ENCODE assay signal across 38 cellular contexts in the genomic region with DNA sequence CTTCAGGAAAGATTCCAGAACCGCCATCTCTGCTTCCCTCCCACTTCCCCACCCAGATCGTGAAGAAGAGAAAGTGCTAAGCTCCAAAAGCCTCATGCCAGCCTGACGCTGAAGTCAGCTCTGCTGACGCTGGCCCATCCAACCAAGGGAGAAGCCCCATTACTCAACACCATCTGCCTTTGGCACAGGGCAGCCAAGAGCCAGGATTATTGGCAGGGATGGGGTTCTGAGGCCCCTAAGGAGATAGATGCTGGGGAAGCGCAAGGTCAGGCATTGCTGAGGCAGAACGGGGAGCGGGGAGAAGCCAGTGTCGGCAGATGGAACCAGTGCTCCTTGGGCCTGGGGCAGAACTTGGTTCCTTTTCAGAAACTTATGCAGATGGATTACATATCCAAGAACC.
"Had no signal": no experiment of that assay in that cellular context is flagged by ENCODE, and none has a peak within 500 bp of the region (broad histone marks: within the 10 kb centered on the region; RNA-seq: fewer than 3 reads in every experiment).

No MANE protein-coding gene starts in this region.

- H3K36me3 ChIP-seq: brain microvascular endothelial cell, Peyer's patch, SJSA1, WERI-Rb-1 had no signal

- H3K4me1 Mint-ChIP-seq: activated CD4-positive, alpha-beta memory T cell treated with anti-CD3 and anti-CD28 coated beads, Interleukin-2, amount 10 ng/mL, durations not matched to agents 7 days and 5 days; activated CD8-positive, alpha-beta memory T cell treated with anti-CD3 and anti-CD28 coated beads, Interleukin-2, amount 10 ng/mL, durations not matched to agents 7 days and 5 days; activated naive CD4-positive, alpha-beta T cell treated with anti-CD3 and anti-CD28 coated beads, Interleukin-2, amount 10 ng/mL, durations not matched to agents 7 days and 5 days; activated naive CD8-positive, alpha-beta T cell treated with anti-CD3 and anti-CD28 coated beads, Interleukin-2, amount 50 U/mL, for 24 hours had no signal

- H3K9ac ChIP-seq: KMS-11, SK-N-SH had no signal

- H3K4me3 ChIP-seq: Peyer's patch, SJSA1 had no signal

- H3K4me1 ChIP-seq: Peyer's patch, SJSA1 had no signal

- H3K27me3 Mint-ChIP-seq: activated CD4-positive, alpha-beta memory T cell treated with anti-CD3 and anti-CD28 coated beads, Interleukin-2, amount 10 ng/mL, durations not matched to agents 7 days and 5 days; activated naive CD4-positive, alpha-beta T cell treated with anti-CD3 and anti-CD28 coated beads, Interleukin-2, amount 10 ng/mL, durations not matched to agents 7 days and 5 days; activated naive CD8-positive, alpha-beta T cell treated with anti-CD3 and anti-CD28 coated beads, Interleukin-2, amount 50 U/mL, for 24 hours had no signal

- H3K9me3 Mint-ChIP-seq: activated naive CD8-positive, alpha-beta T cell treated with anti-CD3 and anti-CD28 coated beads, Interleukin-2, amount 50 U/mL, for 24 hours had no signal

- H3K9me3 ChIP-seq: Peyer's patch, SJSA1, SK-N-SH had no signal

- H3K27ac Mint-ChIP-seq: activated CD4-positive, alpha-beta memory T cell treated with anti-CD3 and anti-CD28 coated beads, Interleukin-2, amount 10 ng/mL, durations not matched to agents 7 days and 5 days; activated CD8-positive, alpha-beta memory T cell treated with anti-CD3 and anti-CD28 coated beads, Interleukin-2, amount 10 ng/mL, durations not matched to agents 7 days and 5 days; activated naive CD4-positive, alpha-beta T cell treated with anti-CD3 and anti-CD28 coated beads, Interleukin-2, amount 10 ng/mL, durations not matched to agents 7 days and 5 days; activated naive CD8-positive, alpha-beta T cell; activated naive CD8-positive, alpha-beta T cell treated with anti-CD3 and anti-CD28 coated beads, Interleukin-2, amount 50 U/mL, for 24 hours had no signal

- H3K27me3 ChIP-seq: brain microvascular endothelial cell, Peyer's patch, SJSA1 had no signal

- H3K36me3 Mint-ChIP-seq: activated CD8-positive, alpha-beta memory T cell treated with anti-CD3 and anti-CD28 coated beads, Interleukin-2, amount 10 ng/mL, durations not matched to agents 7 days and 5 days; activated naive CD4-positive, alpha-beta T cell treated with anti-CD3 and anti-CD28 coated beads, Interleukin-2, amount 10 ng/mL, durations not matched to agents 7 days and 5 days; activated naive CD8-positive, alpha-beta T cell had no signal

- H3K4me2 ChIP-seq: KMS-11, SK-N-SH had no signal

- DNase-seq: activated CD4-positive, alpha-beta memory T cell treated with anti-CD3 and anti-CD28 coated beads, Interleukin-2, amount 10 ng/mL, durations not matched to agents 7 days and 5 days; activated CD4-positive, alpha-beta T cell treated with anti-CD3 and anti-CD28 coated beads for 1 hour; activated CD4-positive, alpha-beta T cell treated with anti-CD3 and anti-CD28 coated beads for 48 hours; activated CD4-positive, CD25-positive, alpha-beta regulatory T cell; activated CD8-positive, alpha-beta memory T cell treated with anti-CD3 and anti-CD28 coated beads for 24 hours; activated CD8-positive, alpha-beta memory T cell treated with anti-CD3 and anti-CD28 coated beads, Interleukin-2, amount 10 ng/mL, durations not matched to agents 7 days and 5 days; activated CD8-positive, alpha-beta memory T cell treated with anti-CD3 and anti-CD28 coated beads, Interleukin-2, amount 50 U/mL, for 48 hours; activated effector memory CD4-positive, alpha-beta T cell treated with Interleukin-2 at 50 U/mL for 16 hours; activated naive CD4-positive, alpha-beta T cell treated with anti-CD3 and anti-CD28 coated beads, Interleukin-2, amount 10 ng/mL, durations not matched to agents 7 days and 5 days; activated naive CD8-positive, alpha-beta T cell treated with anti-CD3 and anti-CD28 coated beads, Interleukin-2, amount 50 U/mL, for 24 hours; activated T-cell treated with anti-CD3 and anti-CD28 coated beads, Interleukin-2, amount 50 U/mL, for 48 hours; anterior cingulate cortex; brain microvascular endothelial cell; central memory CD4-positive, alpha-beta T cell; MM.1S; MV-4-11; NCI-H1092; NCI-H1436 treated with DMSO at 0.1 percent for 48 hours; NCI-H187 treated with DMSO at 0.1 percent for 48 hours; NCI-H2081; NCI-H2171 treated with DMSO at 0.1 percent for 48 hours; NCI-H2227 treated with DMSO at 0.1 percent for 48 hours; NCI-H524 treated with DMSO at 0.1 percent for 48 hours; NCI-H748 treated with DMSO at 0.1 percent for 48 hours; NK-92 treated with Interleukin-12 subunit alpha and Interleukin-12 subunit beta, amount 100 ng/mL, for 24 hours; PC-3; Peyer's patch; RPMI8226; SHP77 treated with DMSO at 0.1 percent for 48 hours; SK-N-SH; SW 1271; T-helper 1 cell; T-helper 2 cell; T-helper 9 cell; WERI-Rb-1 had no signal

- H3K4me3 Mint-ChIP-seq: activated CD4-positive, alpha-beta memory T cell treated with anti-CD3 and anti-CD28 coated beads, Interleukin-2, amount 10 ng/mL, durations not matched to agents 7 days and 5 days; activated CD8-positive, alpha-beta memory T cell treated with anti-CD3 and anti-CD28 coated beads, Interleukin-2, amount 10 ng/mL, durations not matched to agents 7 days and 5 days; activated naive CD4-positive, alpha-beta T cell treated with anti-CD3 and anti-CD28 coated beads, Interleukin-2, amount 10 ng/mL, durations not matched to agents 7 days and 5 days; activated naive CD8-positive, alpha-beta T cell; activated naive CD8-positive, alpha-beta T cell treated with anti-CD3 and anti-CD28 coated beads, Interleukin-2, amount 50 U/mL, for 24 hours had no signal

- H3K27ac ChIP-seq: brain microvascular endothelial cell, KMS-11, Peyer's patch, SJSA1, WERI-Rb-1 had no signal
